ENCODE assay signal across 18 cellular contexts in the genomic region with DNA sequence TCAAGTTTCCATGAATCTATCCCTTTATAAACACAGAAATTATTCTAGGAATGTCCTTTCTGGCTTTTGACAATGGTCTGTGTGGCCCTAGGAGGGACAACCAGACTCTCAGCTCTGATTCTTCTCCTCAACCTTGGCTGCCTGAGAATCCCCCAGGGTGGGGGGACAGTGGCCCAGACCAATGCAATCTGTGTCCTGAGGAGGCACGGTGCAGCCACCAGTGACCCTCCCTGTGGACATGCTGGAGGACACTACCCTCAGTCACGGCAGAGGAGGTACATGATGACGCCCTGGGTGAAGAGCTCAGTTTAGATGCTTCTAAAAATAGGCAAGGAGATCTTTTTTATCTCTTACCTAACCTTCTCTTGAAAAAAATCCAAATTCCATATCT.
"Had no signal": no experiment of that assay in that cellular context is flagged by ENCODE, and none has a peak within 500 bp of the region (broad histone marks: within the 10 kb centered on the region; RNA-seq: fewer than 3 reads in every experiment).

No MANE protein-coding gene starts in this region.

- DNase-seq: activated CD4-positive, alpha-beta T cell treated with anti-CD3 and anti-CD28 coated beads for 4 hours; activated CD4-positive, alpha-beta T cell treated with anti-CD3 and anti-CD28 coated beads, Interleukin-2, amount 50 U/mL, for 4 hours; activated naive CD4-positive, alpha-beta T cell; activated T-cell treated with anti-CD3 and anti-CD28 coated beads for 4 hours; activated T-cell treated with anti-CD3 and anti-CD28 coated beads, Interleukin-2, amount 50 U/mL, for 72 hours; endodermal cell; foreskin keratinocyte; heart right ventricle; mammary epithelial cell; naive thymus-derived CD8-positive, alpha-beta T cell; retina; stimulated activated naive CD4-positive, alpha-beta T cell had no signal

- H3K36me3 Mint-ChIP-seq: activated naive CD4-positive, alpha-beta T cell treated with anti-CD3 and anti-CD28 coated beads, Interleukin-2, amount 50 U/mL, for 72 hours; naive thymus-derived CD8-positive, alpha-beta T cell had no signal

- H3K27me3 Mint-ChIP-seq: progenitor cell of endocrine pancreas had no signal

- H3K36me3 ChIP-seq: heart right ventricle, spleen, suprapubic skin, tibial nerve had no signal

- H3K4me3 ChIP-seq: heart right ventricle, spleen, suprapubic skin, tibial nerve had no signal

- H3K27ac Mint-ChIP-seq: activated naive CD4-positive, alpha-beta T cell treated with anti-CD3 and anti-CD28 coated beads, Interleukin-2, amount 50 U/mL, for 72 hours; activated T-cell treated with anti-CD3 and anti-CD28 coated beads, Interleukin-2, amount 50 U/mL, for 72 hours; endodermal cell; progenitor cell of endocrine pancreas had no signal

- H3K4me3 Mint-ChIP-seq: activated T-cell treated with anti-CD3 and anti-CD28 coated beads, Interleukin-2, amount 50 U/mL, for 72 hours; endodermal cell; naive thymus-derived CD8-positive, alpha-beta T cell had no signal

- H3K4me1 ChIP-seq: foreskin keratinocyte, spleen, suprapubic skin, tibial nerve had no signal

- H3K27ac ChIP-seq: foreskin keratinocyte, heart right ventricle, spleen, suprapubic skin, tibial nerve had no signal

- H3K27me3 ChIP-seq: foreskin keratinocyte, heart right ventricle, tibial nerve had no signal

- H3K9me3 ChIP-seq: heart right ventricle, spleen, suprapubic skin, tibial nerve had no signal

- H3K9me3 Mint-ChIP-seq: activated naive CD4-positive, alpha-beta T cell treated with anti-CD3 and anti-CD28 coated beads, Interleukin-2, amount 50 U/mL, for 72 hours; activated T-cell treated with anti-CD3 and anti-CD28 coated beads, Interleukin-2, amount 50 U/mL, for 72 hours; endodermal cell; naive thymus-derived CD8-positive, alpha-beta T cell had no signal

- ATAC-seq: activated naive CD4-positive, alpha-beta T cell treated with anti-CD3 and anti-CD28 coated beads, Interleukin-2, amount 50 U/mL, for 72 hours; activated T-cell treated with anti-CD3 and anti-CD28 coated beads, Interleukin-2, amount 50 U/mL, for 72 hours; esophagus mucosa; foreskin keratinocyte; naive thymus-derived CD8-positive, alpha-beta T cell had no signal
